Comparison of ENCODE assay signal across 1 cellular context in the genomic region with DNA sequence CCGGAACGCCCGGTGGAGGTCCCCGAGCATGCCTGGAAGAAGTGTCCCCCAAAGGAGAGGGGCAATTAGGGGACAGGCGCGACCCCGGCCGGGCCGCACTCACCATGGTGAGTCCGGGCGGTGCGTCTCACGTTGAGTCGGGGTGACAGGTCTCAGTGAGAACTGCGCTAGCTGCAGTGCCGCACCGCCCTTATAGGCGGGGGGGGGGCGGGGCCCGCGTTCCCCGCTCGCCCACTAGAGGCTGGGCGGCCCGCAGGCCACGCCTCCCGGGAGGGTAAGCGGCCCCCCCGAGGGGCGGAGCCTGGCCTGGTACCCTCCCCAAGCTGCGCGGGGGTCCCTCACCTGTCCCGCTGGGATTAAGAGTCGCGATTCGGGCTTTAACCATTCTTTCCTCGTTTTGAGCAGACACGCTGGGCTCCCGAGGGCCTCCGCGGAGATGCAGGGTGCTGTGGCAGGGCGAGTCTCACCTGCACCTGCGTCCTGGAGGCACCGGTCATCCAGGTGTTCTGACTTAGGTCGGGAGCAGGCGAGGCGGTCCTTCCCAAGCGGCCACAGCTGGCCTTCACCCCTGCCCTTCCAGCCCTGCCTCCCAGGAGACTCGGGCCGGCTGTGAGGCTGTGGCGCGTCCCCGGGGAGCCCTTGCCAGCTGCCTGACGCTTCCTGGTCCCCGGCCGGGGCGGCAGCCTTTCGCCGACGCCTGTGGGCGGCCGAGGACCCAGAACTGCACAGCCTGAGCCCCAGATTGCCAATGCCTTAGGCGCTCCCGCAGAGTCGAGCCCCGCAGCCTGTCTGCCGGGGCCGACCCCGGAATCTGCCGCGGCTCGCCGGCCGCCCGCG.
TF ChIP-seq lines count a peak whose summit lies in the region.

A gene (minus strand): TSS at position 166 of the 837 bp plus-strand sequence. CDS start 60 bp downstream, at position 106.

TF ChIP-seq in HepG2, 621 proteins besides CTCF, POLR2A, EP300 and RAD21 (continued from another document and continues in another):
- TF ChIP-seq, protein P1, sequence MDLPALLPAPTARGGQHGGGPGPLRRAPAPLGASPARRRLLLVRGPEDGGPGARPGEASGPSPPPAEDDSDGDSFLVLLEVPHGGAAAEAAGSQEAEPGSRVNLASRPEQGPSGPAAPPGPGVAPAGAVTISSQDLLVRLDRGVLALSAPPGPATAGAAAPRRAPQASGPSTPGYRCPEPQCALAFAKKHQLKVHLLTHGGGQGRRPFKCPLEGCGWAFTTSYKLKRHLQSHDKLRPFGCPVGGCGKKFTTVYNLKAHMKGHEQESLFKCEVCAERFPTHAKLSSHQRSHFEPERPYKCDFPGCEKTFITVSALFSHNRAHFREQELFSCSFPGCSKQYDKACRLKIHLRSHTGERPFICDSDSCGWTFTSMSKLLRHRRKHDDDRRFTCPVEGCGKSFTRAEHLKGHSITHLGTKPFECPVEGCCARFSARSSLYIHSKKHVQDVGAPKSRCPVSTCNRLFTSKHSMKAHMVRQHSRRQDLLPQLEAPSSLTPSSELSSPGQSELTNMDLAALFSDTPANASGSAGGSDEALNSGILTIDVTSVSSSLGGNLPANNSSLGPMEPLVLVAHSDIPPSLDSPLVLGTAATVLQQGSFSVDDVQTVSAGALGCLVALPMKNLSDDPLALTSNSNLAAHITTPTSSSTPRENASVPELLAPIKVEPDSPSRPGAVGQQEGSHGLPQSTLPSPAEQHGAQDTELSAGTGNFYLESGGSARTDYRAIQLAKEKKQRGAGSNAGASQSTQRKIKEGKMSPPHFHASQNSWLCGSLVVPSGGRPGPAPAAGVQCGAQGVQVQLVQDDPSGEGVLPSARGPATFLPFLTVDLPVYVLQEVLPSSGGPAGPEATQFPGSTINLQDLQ (CRISPR knock-in tag; IDR thresholded peaks at IDR 0.05): no peak
- TF ChIP-seq ZNF891 (CRISPR knock-in tag; IDR thresholded peaks at IDR 0.05): peak; percentile 75; the same call in 1 of the 2 replicates
- TF ChIP-seq ZNF329 (CRISPR knock-in tag; IDR thresholded peaks at IDR 0.05; ENCODE audit: low read depth): no peak
- TF ChIP-seq, protein P2, sequence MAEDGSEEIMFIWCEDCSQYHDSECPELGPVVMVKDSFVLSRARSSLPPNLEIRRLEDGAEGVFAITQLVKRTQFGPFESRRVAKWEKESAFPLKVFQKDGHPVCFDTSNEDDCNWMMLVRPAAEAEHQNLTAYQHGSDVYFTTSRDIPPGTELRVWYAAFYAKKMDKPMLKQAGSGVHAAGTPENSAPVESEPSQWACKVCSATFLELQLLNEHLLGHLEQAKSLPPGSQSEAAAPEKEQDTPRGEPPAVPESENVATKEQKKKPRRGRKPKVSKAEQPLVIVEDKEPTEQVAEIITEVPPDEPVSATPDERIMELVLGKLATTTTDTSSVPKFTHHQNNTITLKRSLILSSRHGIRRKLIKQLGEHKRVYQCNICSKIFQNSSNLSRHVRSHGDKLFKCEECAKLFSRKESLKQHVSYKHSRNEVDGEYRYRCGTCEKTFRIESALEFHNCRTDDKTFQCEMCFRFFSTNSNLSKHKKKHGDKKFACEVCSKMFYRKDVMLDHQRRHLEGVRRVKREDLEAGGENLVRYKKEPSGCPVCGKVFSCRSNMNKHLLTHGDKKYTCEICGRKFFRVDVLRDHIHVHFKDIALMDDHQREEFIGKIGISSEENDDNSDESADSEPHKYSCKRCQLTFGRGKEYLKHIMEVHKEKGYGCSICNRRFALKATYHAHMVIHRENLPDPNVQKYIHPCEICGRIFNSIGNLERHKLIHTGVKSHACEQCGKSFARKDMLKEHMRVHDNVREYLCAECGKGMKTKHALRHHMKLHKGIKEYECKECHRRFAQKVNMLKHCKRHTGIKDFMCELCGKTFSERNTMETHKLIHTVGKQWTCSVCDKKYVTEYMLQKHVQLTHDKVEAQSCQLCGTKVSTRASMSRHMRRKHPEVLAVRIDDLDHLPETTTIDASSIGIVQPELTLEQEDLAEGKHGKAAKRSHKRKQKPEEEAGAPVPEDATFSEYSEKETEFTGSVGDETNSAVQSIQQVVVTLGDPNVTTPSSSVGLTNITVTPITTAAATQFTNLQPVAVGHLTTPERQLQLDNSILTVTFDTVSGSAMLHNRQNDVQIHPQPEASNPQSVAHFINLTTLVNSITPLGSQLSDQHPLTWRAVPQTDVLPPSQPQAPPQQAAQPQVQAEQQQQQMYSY (CRISPR knock-in tag; IDR thresholded peaks at IDR 0.05): no peak
- 0 out of 2 replicates have a peak, but pooled peaks have one; percentile 12 for TF ChIP-seq ZBTB20 (CRISPR knock-in tag; IDR thresholded peaks at IDR 0.05; ENCODE audit: borderline replicate concordance, low read depth)
- TF ChIP-seq ZNF143 (CRISPR knock-in tag; IDR thresholded peaks at IDR 0.05): no peak
- no peak; the same call in 1 of the 2 replicates for TF ChIP-seq ELF3 (CRISPR knock-in tag; IDR thresholded peaks at IDR 0.05)
- TF ChIP-seq CREM (IDR thresholded peaks at IDR 0.05): no peak
- TF ChIP-seq CREM (CRISPR knock-in tag; IDR thresholded peaks at IDR 0.05): no peak
- peak; percentile 62; the same call in 1 of the 2 replicates for TF ChIP-seq ELF1 (CRISPR knock-in tag; IDR thresholded peaks at IDR 0.05)
- TF ChIP-seq BORCS8-MEF2B (CRISPR knock-in tag; IDR thresholded peaks at IDR 0.05): no peak
- no peak for TF ChIP-seq ZNF83 (CRISPR knock-in tag; IDR thresholded peaks at IDR 0.05; ENCODE audit: borderline replicate concordance)
- TF ChIP-seq AGO1 (IDR thresholded peaks at IDR 0.05; ENCODE audit: low read depth, low read length, poor library complexity, severe bottlenecking): no peak
- TF ChIP-seq, protein P3, sequence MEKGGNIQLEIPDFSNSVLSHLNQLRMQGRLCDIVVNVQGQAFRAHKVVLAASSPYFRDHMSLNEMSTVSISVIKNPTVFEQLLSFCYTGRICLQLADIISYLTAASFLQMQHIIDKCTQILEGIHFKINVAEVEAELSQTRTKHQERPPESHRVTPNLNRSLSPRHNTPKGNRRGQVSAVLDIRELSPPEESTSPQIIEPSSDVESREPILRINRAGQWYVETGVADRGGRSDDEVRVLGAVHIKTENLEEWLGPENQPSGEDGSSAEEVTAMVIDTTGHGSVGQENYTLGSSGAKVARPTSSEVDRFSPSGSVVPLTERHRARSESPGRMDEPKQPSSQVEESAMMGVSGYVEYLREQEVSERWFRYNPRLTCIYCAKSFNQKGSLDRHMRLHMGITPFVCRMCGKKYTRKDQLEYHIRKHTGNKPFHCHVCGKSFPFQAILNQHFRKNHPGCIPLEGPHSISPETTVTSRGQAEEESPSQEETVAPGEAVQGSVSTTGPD (CRISPR knock-in tag; IDR thresholded peaks at IDR 0.05): no peak
- TF ChIP-seq MEIS2 (CRISPR knock-in tag; IDR thresholded peaks at IDR 0.05): peak; percentile 52; the same call in 1 of the 2 replicates
- no peak; the same call in 1 of the 2 replicates for TF ChIP-seq ZNF552 (CRISPR knock-in tag; IDR thresholded peaks at IDR 0.05; ENCODE audit: borderline replicate concordance)
- TF ChIP-seq, protein P4, sequence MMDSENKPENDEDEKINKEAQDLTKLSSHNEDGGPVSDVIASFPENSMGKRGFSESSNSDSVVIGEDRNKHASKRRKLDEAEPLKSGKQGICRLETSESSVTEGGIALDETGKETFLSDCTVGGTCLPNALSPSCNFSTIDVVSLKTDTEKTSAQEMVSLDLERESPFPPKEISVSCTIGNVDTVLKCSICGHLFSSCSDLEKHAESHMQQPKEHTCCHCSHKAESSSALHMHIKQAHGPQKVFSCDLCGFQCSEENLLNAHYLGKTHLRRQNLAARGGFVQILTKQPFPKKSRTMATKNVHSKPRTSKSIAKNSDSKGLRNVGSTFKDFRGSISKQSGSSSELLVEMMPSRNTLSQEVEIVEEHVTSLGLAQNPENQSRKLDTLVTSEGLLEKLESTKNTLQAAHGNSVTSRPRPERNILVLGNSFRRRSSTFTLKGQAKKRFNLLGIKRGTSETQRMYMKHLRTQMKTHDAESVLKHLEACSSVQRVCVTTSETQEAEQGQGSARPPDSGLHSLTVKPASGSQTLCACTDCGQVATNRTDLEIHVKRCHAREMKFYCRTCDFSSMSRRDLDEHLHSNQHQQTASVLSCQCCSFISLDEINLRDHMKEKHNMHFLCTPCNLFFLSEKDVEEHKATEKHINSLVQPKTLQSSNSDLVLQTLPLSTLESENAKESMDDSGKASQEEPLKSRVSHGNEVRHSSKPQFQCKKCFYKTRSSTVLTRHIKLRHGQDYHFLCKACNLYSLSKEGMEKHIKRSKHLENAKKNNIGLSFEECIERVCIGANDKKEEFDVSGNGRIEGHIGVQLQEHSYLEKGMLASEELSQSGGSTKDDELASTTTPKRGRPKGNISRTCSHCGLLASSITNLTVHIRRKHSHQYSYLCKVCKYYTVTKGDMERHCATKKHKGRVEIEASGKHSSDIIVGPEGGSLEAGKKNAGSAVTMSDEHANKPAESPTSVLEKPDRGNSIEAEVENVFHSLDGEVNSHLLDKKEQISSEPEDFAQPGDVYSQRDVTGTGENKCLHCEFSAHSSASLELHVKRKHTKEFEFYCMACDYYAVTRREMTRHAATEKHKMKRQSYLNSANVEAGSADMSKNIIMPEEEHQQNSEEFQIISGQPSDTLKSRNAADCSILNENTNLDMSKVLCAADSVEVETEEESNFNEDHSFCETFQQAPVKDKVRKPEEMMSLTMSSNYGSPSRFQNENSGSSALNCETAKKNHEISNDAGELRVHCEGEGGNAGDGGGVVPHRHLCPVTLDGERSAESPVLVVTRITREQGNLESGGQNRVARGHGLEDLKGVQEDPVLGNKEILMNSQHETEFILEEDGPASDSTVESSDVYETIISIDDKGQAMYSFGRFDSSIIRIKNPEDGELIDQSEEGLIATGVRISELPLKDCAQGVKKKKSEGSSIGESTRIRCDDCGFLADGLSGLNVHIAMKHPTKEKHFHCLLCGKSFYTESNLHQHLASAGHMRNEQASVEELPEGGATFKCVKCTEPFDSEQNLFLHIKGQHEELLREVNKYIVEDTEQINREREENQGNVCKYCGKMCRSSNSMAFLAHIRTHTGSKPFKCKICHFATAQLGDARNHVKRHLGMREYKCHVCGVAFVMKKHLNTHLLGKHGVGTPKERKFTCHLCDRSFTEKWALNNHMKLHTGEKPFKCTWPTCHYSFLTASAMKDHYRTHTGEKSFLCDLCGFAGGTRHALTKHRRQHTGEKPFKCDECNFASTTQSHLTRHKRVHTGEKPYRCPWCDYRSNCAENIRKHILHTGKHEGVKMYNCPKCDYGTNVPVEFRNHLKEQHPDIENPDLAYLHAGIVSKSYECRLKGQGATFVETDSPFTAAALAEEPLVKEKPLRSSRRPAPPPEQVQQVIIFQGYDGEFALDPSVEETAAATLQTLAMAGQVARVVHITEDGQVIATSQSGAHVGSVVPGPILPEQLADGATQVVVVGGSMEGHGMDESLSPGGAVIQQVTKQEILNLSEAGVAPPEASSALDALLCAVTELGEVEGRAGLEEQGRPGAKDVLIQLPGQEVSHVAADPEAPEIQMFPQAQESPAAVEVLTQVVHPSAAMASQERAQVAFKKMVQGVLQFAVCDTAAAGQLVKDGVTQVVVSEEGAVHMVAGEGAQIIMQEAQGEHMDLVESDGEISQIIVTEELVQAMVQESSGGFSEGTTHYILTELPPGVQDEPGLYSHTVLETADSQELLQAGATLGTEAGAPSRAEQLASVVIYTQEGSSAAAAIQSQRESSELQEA (CRISPR knock-in tag; IDR thresholded peaks at IDR 0.05; ENCODE audit: not compliant biosample characterization): peak; percentile 72
- TF ChIP-seq ZNF446 (CRISPR knock-in tag; IDR thresholded peaks at IDR 0.05): no peak
- no peak for TF ChIP-seq SMARCE1 (IDR thresholded peaks at IDR 0.05; ENCODE audit: borderline replicate concordance)
- TF ChIP-seq NFE2L2 (IDR thresholded peaks at IDR 0.05; ENCODE audit: low read length): no peak
- TF ChIP-seq NFYC (CRISPR knock-in tag; IDR thresholded peaks at IDR 0.05): no peak
- TF ChIP-seq, protein P5, sequence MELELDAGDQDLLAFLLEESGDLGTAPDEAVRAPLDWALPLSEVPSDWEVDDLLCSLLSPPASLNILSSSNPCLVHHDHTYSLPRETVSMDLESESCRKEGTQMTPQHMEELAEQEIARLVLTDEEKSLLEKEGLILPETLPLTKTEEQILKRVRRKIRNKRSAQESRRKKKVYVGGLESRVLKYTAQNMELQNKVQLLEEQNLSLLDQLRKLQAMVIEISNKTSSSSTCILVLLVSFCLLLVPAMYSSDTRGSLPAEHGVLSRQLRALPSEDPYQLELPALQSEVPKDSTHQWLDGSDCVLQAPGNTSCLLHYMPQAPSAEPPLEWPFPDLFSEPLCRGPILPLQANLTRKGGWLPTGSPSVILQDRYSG (CRISPR knock-in tag; IDR thresholded peaks at IDR 0.05): no peak
- TF ChIP-seq SP2 (CRISPR knock-in tag; IDR thresholded peaks at IDR 0.05): no peak
- no peak for TF ChIP-seq SP140L (CRISPR knock-in tag; IDR thresholded peaks at IDR 0.05; ENCODE audit: borderline replicate concordance)
- TF ChIP-seq ZNF484 (CRISPR knock-in tag; IDR thresholded peaks at IDR 0.05; ENCODE audit: borderline replicate concordance, low read depth): no peak
- TF ChIP-seq, protein P6, sequence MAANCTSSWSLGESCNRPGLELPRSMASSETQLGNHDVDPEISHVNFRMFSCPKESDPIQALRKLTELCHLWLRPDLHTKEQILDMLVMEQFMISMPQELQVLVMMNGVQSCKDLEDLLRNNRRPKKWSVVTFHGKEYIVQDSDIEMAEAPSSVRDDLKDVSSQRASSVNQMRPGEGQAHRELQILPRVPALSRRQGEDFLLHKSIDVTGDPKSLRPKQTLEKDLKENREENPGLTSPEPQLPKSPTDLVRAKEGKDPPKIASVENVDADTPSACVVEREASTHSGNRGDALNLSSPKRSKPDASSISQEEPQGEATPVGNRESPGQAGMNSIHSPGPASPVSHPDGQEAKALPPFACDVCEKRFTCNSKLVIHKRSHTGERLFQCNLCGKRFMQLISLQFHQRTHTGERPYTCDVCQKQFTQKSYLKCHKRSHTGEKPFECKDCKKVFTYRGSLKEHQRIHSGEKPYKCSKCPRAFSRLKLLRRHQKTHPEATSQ (CRISPR knock-in tag; IDR thresholded peaks at IDR 0.05; ENCODE audit: borderline replicate concordance): no peak
- no peak for TF ChIP-seq FIP1L1 (IDR thresholded peaks at IDR 0.05; ENCODE audit: borderline replicate concordance, insufficient read depth, low read depth, low read length)
- TF ChIP-seq, protein P7, sequence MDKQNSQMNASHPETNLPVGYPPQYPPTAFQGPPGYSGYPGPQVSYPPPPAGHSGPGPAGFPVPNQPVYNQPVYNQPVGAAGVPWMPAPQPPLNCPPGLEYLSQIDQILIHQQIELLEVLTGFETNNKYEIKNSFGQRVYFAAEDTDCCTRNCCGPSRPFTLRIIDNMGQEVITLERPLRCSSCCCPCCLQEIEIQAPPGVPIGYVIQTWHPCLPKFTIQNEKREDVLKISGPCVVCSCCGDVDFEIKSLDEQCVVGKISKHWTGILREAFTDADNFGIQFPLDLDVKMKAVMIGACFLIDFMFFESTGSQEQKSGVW (CRISPR knock-in tag; IDR thresholded peaks at IDR 0.05; ENCODE audit: borderline replicate concordance): no peak
- TF ChIP-seq, protein P8, sequence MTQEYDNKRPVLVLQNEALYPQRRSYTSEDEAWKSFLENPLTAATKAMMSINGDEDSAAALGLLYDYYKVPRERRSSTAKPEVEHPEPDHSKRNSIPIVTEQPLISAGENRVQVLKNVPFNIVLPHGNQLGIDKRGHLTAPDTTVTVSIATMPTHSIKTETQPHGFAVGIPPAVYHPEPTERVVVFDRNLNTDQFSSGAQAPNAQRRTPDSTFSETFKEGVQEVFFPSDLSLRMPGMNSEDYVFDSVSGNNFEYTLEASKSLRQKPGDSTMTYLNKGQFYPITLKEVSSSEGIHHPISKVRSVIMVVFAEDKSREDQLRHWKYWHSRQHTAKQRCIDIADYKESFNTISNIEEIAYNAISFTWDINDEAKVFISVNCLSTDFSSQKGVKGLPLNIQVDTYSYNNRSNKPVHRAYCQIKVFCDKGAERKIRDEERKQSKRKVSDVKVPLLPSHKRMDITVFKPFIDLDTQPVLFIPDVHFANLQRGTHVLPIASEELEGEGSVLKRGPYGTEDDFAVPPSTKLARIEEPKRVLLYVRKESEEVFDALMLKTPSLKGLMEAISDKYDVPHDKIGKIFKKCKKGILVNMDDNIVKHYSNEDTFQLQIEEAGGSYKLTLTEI (CRISPR knock-in tag; conservative IDR thresholded peaks at IDR 0.05): no peak
- no peak for TF ChIP-seq CENPT (CRISPR knock-in tag; IDR thresholded peaks at IDR 0.05; ENCODE audit: low read depth)
- no peak for TF ChIP-seq ZNF7 (CRISPR knock-in tag; IDR thresholded peaks at IDR 0.05)
- TF ChIP-seq KDM1A (CRISPR knock-in tag; IDR thresholded peaks at IDR 0.05): no peak
